In the genomic region with DNA sequence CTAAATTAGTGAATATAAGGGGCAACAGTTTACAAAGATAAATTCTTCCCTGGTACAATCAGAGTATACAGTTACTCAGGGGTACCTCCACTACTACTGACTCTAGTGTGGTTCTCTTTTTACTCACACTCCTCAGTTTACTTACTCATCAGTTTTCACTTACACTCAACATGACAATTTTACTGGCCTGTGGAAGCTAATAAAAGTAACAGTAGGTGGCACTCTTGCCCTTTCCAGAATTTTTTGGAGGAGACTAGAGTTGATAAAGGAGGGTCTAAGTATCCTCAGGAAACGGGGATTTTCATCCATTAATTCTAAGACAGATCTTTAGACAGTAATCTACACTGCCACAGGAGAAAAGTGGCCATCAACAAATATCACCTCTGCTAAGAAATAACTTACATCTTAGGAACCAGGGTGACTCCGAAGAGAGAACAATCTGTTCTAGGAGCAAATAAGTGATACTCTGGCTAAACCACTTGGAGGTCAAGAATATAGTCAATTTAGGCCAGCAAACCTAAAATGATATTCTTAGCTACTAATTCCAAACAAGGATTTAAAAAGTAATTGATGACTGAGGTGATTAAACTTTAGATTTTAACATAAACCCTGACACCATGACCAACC, we compare ENCODE assay signal across 1 cellular context.
TF ChIP-seq lines count a peak whose summit lies in the region.

No MANE protein-coding gene starts in this region.

TF ChIP-seq in GM12878, 131 proteins besides CTCF, POLR2A, EP300 and RAD21 (continued from another document):
- TF ChIP-seq, protein P1, sequence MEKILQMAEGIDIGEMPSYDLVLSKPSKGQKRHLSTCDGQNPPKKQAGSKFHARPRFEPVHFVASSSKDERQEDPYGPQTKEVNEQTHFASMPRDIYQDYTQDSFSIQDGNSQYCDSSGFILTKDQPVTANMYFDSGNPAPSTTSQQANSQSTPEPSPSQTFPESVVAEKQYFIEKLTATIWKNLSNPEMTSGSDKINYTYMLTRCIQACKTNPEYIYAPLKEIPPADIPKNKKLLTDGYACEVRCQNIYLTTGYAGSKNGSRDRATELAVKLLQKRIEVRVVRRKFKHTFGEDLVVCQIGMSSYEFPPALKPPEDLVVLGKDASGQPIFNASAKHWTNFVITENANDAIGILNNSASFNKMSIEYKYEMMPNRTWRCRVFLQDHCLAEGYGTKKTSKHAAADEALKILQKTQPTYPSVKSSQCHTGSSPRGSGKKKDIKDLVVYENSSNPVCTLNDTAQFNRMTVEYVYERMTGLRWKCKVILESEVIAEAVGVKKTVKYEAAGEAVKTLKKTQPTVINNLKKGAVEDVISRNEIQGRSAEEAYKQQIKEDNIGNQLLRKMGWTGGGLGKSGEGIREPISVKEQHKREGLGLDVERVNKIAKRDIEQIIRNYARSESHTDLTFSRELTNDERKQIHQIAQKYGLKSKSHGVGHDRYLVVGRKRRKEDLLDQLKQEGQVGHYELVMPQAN (conservative IDR thresholded peaks at IDR 0.05), result no peak
- TF ChIP-seq ESRRA (IDR thresholded peaks at IDR 0.05; ENCODE audit: low read length) (no peak), NFXL1 (IDR thresholded peaks at IDR 0.05; ENCODE audit: borderline replicate concordance) (no peak), SMC3 (IDR thresholded peaks at IDR 0.05; ENCODE audit: borderline replicate concordance, low read length) (peak; percentile 80)
- TF ChIP-seq, protein P2, sequence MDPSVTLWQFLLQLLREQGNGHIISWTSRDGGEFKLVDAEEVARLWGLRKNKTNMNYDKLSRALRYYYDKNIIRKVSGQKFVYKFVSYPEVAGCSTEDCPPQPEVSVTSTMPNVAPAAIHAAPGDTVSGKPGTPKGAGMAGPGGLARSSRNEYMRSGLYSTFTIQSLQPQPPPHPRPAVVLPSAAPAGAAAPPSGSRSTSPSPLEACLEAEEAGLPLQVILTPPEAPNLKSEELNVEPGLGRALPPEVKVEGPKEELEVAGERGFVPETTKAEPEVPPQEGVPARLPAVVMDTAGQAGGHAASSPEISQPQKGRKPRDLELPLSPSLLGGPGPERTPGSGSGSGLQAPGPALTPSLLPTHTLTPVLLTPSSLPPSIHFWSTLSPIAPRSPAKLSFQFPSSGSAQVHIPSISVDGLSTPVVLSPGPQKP (IDR thresholded peaks at IDR 0.05; ENCODE audit: low read depth, low read length), result no peak
